In the genomic region with DNA sequence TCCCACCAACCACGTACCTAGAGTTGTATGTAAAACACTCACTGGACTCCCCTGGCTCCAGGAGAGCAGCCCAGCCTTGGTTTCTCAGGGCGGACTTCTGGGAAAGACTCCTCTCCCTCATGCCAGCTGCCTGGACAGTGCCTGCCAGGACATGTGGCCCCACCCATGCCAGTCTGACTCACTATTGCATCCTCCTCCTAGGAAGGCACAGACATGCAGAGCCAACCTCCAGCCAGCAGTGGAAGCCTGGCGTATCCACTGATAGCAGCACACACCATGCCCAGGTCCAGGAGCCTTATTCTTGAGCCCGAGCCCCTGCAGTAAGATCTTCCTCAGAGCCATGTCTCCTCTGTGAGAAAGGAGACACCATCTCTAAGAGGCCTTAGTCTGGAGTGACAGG, we compare ENCODE assay signal across 1 cellular context.
TF ChIP-seq lines count a peak whose summit lies in the region.

No MANE protein-coding gene starts in this region.

TF ChIP-seq in HepG2, 621 proteins besides CTCF, POLR2A, EP300 and RAD21:
- TF ChIP-seq GTF2F1 (IDR thresholded peaks at IDR 0.05; ENCODE audit: low read length) (no peak), HNRNPL (IDR thresholded peaks at IDR 0.05; ENCODE audit: low read depth, low read length) (0 out of 2 replicates have a peak, but pooled peaks have one; percentile 23), ZNF777 (CRISPR knock-in tag; IDR thresholded peaks at IDR 0.05) (no peak), RBM22 (optimal IDR thresholded peaks at IDR 0.05; ENCODE audit: low read length) (peak; percentile 88), POLR2G (IDR thresholded peaks at IDR 0.05; ENCODE audit: low read depth, low read length) (0 out of 2 replicates have a peak, but pooled peaks have one; percentile 9), FOSL2 (CRISPR knock-in tag; IDR thresholded peaks at IDR 0.05) (0 out of 2 replicates have a peak, but pooled peaks have one; percentile 10), POLR2AphosphoS5 (IDR thresholded peaks at IDR 0.05; ENCODE audit: low read depth, low read length) (peak; percentile 40; the same call in 1 of the 2 replicates)
- TF ChIP-seq, protein P1, sequence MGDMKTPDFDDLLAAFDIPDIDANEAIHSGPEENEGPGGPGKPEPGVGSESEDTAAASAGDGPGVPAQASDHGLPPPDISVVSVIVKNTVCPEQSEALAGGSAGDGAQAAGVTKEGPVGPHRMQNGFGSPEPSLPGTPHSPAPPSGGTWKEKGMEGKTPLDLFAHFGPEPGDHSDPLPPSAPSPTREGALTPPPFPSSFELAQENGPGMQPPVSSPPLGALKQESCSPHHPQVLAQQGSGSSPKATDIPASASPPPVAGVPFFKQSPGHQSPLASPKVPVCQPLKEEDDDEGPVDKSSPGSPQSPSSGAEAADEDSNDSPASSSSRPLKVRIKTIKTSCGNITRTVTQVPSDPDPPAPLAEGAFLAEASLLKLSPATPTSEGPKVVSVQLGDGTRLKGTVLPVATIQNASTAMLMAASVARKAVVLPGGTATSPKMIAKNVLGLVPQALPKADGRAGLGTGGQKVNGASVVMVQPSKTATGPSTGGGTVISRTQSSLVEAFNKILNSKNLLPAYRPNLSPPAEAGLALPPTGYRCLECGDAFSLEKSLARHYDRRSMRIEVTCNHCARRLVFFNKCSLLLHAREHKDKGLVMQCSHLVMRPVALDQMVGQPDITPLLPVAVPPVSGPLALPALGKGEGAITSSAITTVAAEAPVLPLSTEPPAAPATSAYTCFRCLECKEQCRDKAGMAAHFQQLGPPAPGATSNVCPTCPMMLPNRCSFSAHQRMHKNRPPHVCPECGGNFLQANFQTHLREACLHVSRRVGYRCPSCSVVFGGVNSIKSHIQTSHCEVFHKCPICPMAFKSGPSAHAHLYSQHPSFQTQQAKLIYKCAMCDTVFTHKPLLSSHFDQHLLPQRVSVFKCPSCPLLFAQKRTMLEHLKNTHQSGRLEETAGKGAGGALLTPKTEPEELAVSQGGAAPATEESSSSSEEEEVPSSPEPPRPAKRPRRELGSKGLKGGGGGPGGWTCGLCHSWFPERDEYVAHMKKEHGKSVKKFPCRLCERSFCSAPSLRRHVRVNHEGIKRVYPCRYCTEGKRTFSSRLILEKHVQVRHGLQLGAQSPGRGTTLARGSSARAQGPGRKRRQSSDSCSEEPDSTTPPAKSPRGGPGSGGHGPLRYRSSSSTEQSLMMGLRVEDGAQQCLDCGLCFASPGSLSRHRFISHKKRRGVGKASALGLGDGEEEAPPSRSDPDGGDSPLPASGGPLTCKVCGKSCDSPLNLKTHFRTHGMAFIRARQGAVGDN (CRISPR knock-in tag; IDR thresholded peaks at IDR 0.05) = peak; percentile 28; the same call in 1 of the 2 replicates
TF ChIP-seq in HepG2: peak in this region for 6.
